Comparison of ENCODE assay signal across 14 cellular contexts in genomic region chr14:88729159-88729558, GRCh38.
DNase-seq lines count a peak whose midpoint lies in the region; ATAC-seq and TF ChIP-seq lines count a peak whose summit lies in the region.
"Had no signal": no experiment of that assay in that cellular context is flagged by ENCODE, and none has a peak within 500 bp of the region (broad histone marks: within the 10 kb centered on the region; RNA-seq: fewer than 3 reads in every experiment).

No MANE protein-coding gene starts in this region.

- in situ Hi-C loops in ACHN (cut with HindIII; ENCODE audit: low pct_ligation_motif_present, low pct_unique_long_range_greater_than_20kb, low sequenced_read_pairs), result no loop called here

- no peaks in the 10 kb centered on the region for H3F3A ChIP-seq in GM23338 (replicated peaks; ENCODE audit: low read depth)

- no peaks in the 10 kb centered on the region for H3K36me3 Mint-ChIP-seq in GM23338 (ENCODE audit: low read depth)
- H3K36me3 Mint-ChIP-seq: immature natural killer cell had no signal

- ATAC-seq in HG02870 (IDR thresholded peaks at IDR 0.05; ENCODE audit: unreplicated experiment) (no peak), HG02981 (IDR thresholded peaks at IDR 0.05; ENCODE audit: unreplicated experiment) (no peak), GM23338 (no peak)
- ATAC-seq: stimulated activated effector memory CD8-positive, alpha-beta T cell treated with anti-CD3 and anti-CD28 coated beads, Interleukin-12 subunit alpha, Interleukin-12 subunit beta, amount 100 ng/mL, for 72 hours had no signal

- DNase-seq in ACHN (peak; percentile 1), RKO (ENCODE audit: low spot score) (peak; percentile 45), foreskin fibroblast (peak in 1 of 2 donors; percentile 2), posterior vena cava (ENCODE audit: low spot score) (no peak), GM23338 (ENCODE audit: low spot score) (no peak)
- DNase-seq: amniotic stem cell, COR-L47, immature natural killer cell, MG63, naive B cell had no signal

- H3K4me3 ChIP-seq in foreskin fibroblast (ENCODE audit: low read depth in 1 of 2, low read length in 2 of 2) (no peak overlapping the region), GM23338 (no peak overlapping the region)
- H3K4me3 ChIP-seq: MG63 had no signal

- TF ChIP-seq CTCF in GM12872 (IDR thresholded peaks at IDR 0.05; ENCODE audit: insufficient read depth, low read depth, low read length), result peak; percentile 16; the same call in 1 of the 3 replicates
- peak; percentile 20 for TF ChIP-seq CTCF in foreskin fibroblast (IDR thresholded peaks at IDR 0.05; ENCODE audit: low read depth, low read length)
- TF ChIP-seq CTCF in GM23338 (conservative IDR thresholded peaks at IDR 0.05; ENCODE audit: low read depth in 2 of 2), result peak in 1 of 2 experiments; percentile 40; a peak in 2 of 4 replicates

- no peak overlapping the region for H3K4me2 ChIP-seq in GM23338

- no peaks in the 10 kb centered on the region for H3K9me2 ChIP-seq in GM23338 (ENCODE audit: insufficient read depth)

- 0 out of 2 replicates have a peak, but pooled peaks cover 3% of the 10 kb centered on the region for H3K4me1 ChIP-seq in GM23338 (ENCODE audit: insufficient read depth)

- intact Hi-C loops in posterior vena cava (cut with DNase I), result no loop called here

- no peak overlapping the region for H3K4me3 Mint-ChIP-seq in GM23338
- H3K4me3 Mint-ChIP-seq: immature natural killer cell; naive B cell; stimulated activated effector memory CD8-positive, alpha-beta T cell treated with anti-CD3 and anti-CD28 coated beads, Interleukin-12 subunit alpha, Interleukin-12 subunit beta, amount 100 ng/mL, for 72 hours had no signal

- H3K4me1 Mint-ChIP-seq in GM23338, result no peaks in the 10 kb centered on the region
- H3K4me1 Mint-ChIP-seq: immature natural killer cell; naive B cell; stimulated activated effector memory CD8-positive, alpha-beta T cell treated with anti-CD3 and anti-CD28 coated beads, Interleukin-12 subunit alpha, Interleukin-12 subunit beta, amount 100 ng/mL, for 72 hours had no signal

- no peaks in the 10 kb centered on the region for H3K27me3 ChIP-seq in GM23338 (ENCODE audit: insufficient read depth)
- H3K27me3 ChIP-seq: MG63 had no signal

- H3K27me3 Mint-ChIP-seq in GM23338 (ENCODE audit: insufficient read depth, low read depth, poor library complexity), result no peaks in the 10 kb centered on the region
- H3K27me3 Mint-ChIP-seq: naive B cell had no signal

- no peaks in the 10 kb centered on the region for H4K20me1 ChIP-seq in GM23338 (replicated peaks; ENCODE audit: insufficient read depth)

- no peak overlapping the region for H3K27ac ChIP-seq in GM23338 (ENCODE audit: low read depth)

- no peaks in the 10 kb centered on the region for H3K79me2 ChIP-seq in GM23338 (replicated peaks; ENCODE audit: insufficient read depth)

- H3K27ac Mint-ChIP-seq in GM23338, result no peak overlapping the region
- H3K27ac Mint-ChIP-seq: immature natural killer cell; naive B cell; stimulated activated effector memory CD8-positive, alpha-beta T cell treated with anti-CD3 and anti-CD28 coated beads, Interleukin-12 subunit alpha, Interleukin-12 subunit beta, amount 100 ng/mL, for 72 hours had no signal

- no peaks in the 10 kb centered on the region for H3K36me3 ChIP-seq in GM23338 (ENCODE audit: insufficient read depth)
- H3K36me3 ChIP-seq: MG63 had no signal

- H2AFZ ChIP-seq in GM23338, result no peak overlapping the region

- no peaks in the 10 kb centered on the region; the same call in 2 of the 3 replicates for H3K9me3 Mint-ChIP-seq in GM23338
- H3K9me3 Mint-ChIP-seq: immature natural killer cell; stimulated activated effector memory CD8-positive, alpha-beta T cell treated with anti-CD3 and anti-CD28 coated beads, Interleukin-12 subunit alpha, Interleukin-12 subunit beta, amount 100 ng/mL, for 72 hours had no signal

TF ChIP-seq in GM23338, 12 proteins besides CTCF, POLR2A, EP300 and RAD21 (continues in another document):
- TF ChIP-seq ZNF114 (CRISPR knock-in tag; IDR thresholded peaks at IDR 0.05) (no peak), JUNB (IDR thresholded peaks at IDR 0.05; ENCODE audit: unreplicated experiment) (no peak), CREB1 (CRISPR knock-in tag; IDR thresholded peaks at IDR 0.05; ENCODE audit: low read depth) (no peak), REST (IDR thresholded peaks at IDR 0.05; ENCODE audit: unreplicated experiment) (no peak), ETS1 (IDR thresholded peaks at IDR 0.05) (no peak), NANOG (IDR thresholded peaks at IDR 0.05; ENCODE audit: borderline replicate concordance) (no peak), EZH2 (IDR thresholded peaks at IDR 0.05; ENCODE audit: low read depth, unreplicated experiment) (no peak), STAT1 (IDR thresholded peaks at IDR 0.05; ENCODE audit: unreplicated experiment) (no peak)

Comparison
In these comparisons a context has a peak if more than half of its experiments do, and no peak if none do; other contexts are left out.
1. DNase-seq: peak in ACHN (single experiment) and RKO (single experiment); none in posterior vena cava (single experiment) and GM23338 (single experiment).